ENCODE assay signal across 8 cellular contexts in genomic region chr19:17539288-17540117, GRCh38. TPM values are rescaled to one million over a fixed set of nuclear protein-coding genes. Genes with fewer than 3 reads are reported as not detected.
DNase-seq lines count a peak whose midpoint lies in the region; ATAC-seq and TF ChIP-seq lines count a peak whose summit lies in the region.

No MANE protein-coding gene starts in this region.

- no peaks in the 10 kb centered on the region for H3K36me3 ChIP-seq in GM23338 (ENCODE audit: insufficient read depth)

- 0 out of 2 replicates have a peak, but pooled peaks cover 3% of the 10 kb centered on the region for H3F3A ChIP-seq in GM23338 (replicated peaks; ENCODE audit: low read depth)

- H3K27me3 Mint-ChIP-seq in GM23338 (ENCODE audit: insufficient read depth, low read depth, poor library complexity), result peaks cover 15% of the 10 kb centered on the region
- no peaks in the 10 kb centered on the region for H3K27me3 Mint-ChIP-seq in activated naive CD4-positive, alpha-beta T cell treated with anti-CD3 and anti-CD28 coated beads, Interleukin-2, amount 50 U/mL, for 24 hours

- peak overlapping the region; percentile 90 for H3K4me2 ChIP-seq in GM23338

- no peaks in the 10 kb centered on the region for H3K79me2 ChIP-seq in GM23338 (replicated peaks; ENCODE audit: insufficient read depth)

- peak overlapping the region; percentile 83 for H3K4me3 Mint-ChIP-seq in GM23338
- peak overlapping the region; percentile 88 for H3K4me3 Mint-ChIP-seq in activated naive CD4-positive, alpha-beta T cell treated with anti-CD3 and anti-CD28 coated beads, Interleukin-2, amount 50 U/mL, for 24 hours

- H3K27ac ChIP-seq in GM23338 (ENCODE audit: low read depth), result no peak overlapping the region
- H3K27ac ChIP-seq in substantia nigra (ENCODE audit: low read depth, low read length, poor library complexity, severe bottlenecking), result no peak overlapping the region

- peak; percentile 89 for ATAC-seq in GM23338
- peak; percentile 90 for ATAC-seq in SK-N-SH treated with all-trans-retinoic acid at 6 μM for 48 hours

- no peaks in the 10 kb centered on the region; the same call in 1 of the 2 replicates for H3K4me1 ChIP-seq in GM23338 (ENCODE audit: insufficient read depth)

- H4K20me1 ChIP-seq in GM23338 (replicated peaks; ENCODE audit: insufficient read depth), result no peaks in the 10 kb centered on the region; the same call in 1 of the 2 replicates

- peaks cover 6% of the 10 kb centered on the region; the same call in 1 of the 3 replicates for H3K4me1 Mint-ChIP-seq in GM23338
- peaks cover 21% of the 10 kb centered on the region for H3K4me1 Mint-ChIP-seq in activated naive CD4-positive, alpha-beta T cell treated with anti-CD3 and anti-CD28 coated beads, Interleukin-2, amount 50 U/mL, for 24 hours

- no peaks in the 10 kb centered on the region for H3K9me2 ChIP-seq in GM23338 (ENCODE audit: insufficient read depth)

- peak overlapping the region; percentile 85 for H3K4me3 ChIP-seq in GM23338

- no peak overlapping the region for H3K27ac Mint-ChIP-seq in GM23338
- no peak overlapping the region for H3K27ac Mint-ChIP-seq in activated naive CD4-positive, alpha-beta T cell treated with anti-CD3 and anti-CD28 coated beads, Interleukin-2, amount 50 U/mL, for 24 hours

- H3K36me3 Mint-ChIP-seq in GM23338 (ENCODE audit: low read depth), result no peaks in the 10 kb centered on the region; the same call in 2 of the 3 replicates
- no peaks in the 10 kb centered on the region for H3K36me3 Mint-ChIP-seq in activated naive CD4-positive, alpha-beta T cell treated with anti-CD3 and anti-CD28 coated beads, Interleukin-2, amount 50 U/mL, for 24 hours

- peak; percentile 98 for DNase-seq in CD1c-positive myeloid dendritic cell (ENCODE audit: extremely low spot score)
- DNase-seq in GM23338 (ENCODE audit: low spot score), result peak; percentile 100
- DNase-seq in NCI-H1105 (lab: John Stamatoyannopoulos, UW), result peak; percentile 92
- peak; percentile 90 for DNase-seq in glomerular visceral epithelial cell (ENCODE audit: extremely low spot score)
- DNase-seq in occipital lobe (lab: John Stamatoyannopoulos, UW), result peak; percentile 77
- peak in 43 of 49 donors; percentile 5 to 99 (median 52) for DNase-seq in substantia nigra (lab: John Stamatoyannopoulos, UW)

- no peaks in the 10 kb centered on the region for H3K9me3 Mint-ChIP-seq in GM23338
- no peaks in the 10 kb centered on the region for H3K9me3 Mint-ChIP-seq in activated naive CD4-positive, alpha-beta T cell treated with anti-CD3 and anti-CD28 coated beads, Interleukin-2, amount 50 U/mL, for 24 hours

- peak in 1 of 2 experiments; percentile 67; a peak in 2 of 4 replicates for TF ChIP-seq CTCF in GM23338 (conservative IDR thresholded peaks at IDR 0.05; ENCODE audit: low read depth in 2 of 2)

- peak overlapping the region; percentile 93 for H2AFZ ChIP-seq in GM23338

- peaks cover 18% of the 10 kb centered on the region; the same call in 1 of the 2 replicates for H3K27me3 ChIP-seq in GM23338 (ENCODE audit: insufficient read depth)

TF ChIP-seq in GM23338, 12 proteins besides CTCF, POLR2A, EP300 and RAD21 (continues in another document):
- TF ChIP-seq POLR2AphosphoS5 (IDR thresholded peaks at IDR 0.05; ENCODE audit: low read depth) (peak; percentile 75), JUNB (IDR thresholded peaks at IDR 0.05; ENCODE audit: unreplicated experiment) (no peak)

TF ChIP-seq in SK-N-SH treated with all-trans-retinoic acid at 6 μM for 48 hours, 23 proteins besides CTCF, POLR2A, EP300 and RAD21 (continues in another document):
- TF ChIP-seq TCF4 (CRISPR knock-in tag; IDR thresholded peaks at IDR 0.05; ENCODE audit: borderline replicate concordance), result no peak
- TF ChIP-seq ISL1 (CRISPR knock-in tag; IDR thresholded peaks at IDR 0.05), result no peak
- TF ChIP-seq ZFP3 (CRISPR knock-in tag; IDR thresholded peaks at IDR 0.05), result no peak
- no peak for TF ChIP-seq CSDC2 (CRISPR knock-in tag; IDR thresholded peaks at IDR 0.05)
- no peak for TF ChIP-seq ZNF70 (CRISPR knock-in tag; IDR thresholded peaks at IDR 0.05)
- TF ChIP-seq ZNF565 (CRISPR knock-in tag; conservative IDR thresholded peaks at IDR 0.05; ENCODE audit: low read depth), result no peak
- TF ChIP-seq PPARA (CRISPR knock-in tag; IDR thresholded peaks at IDR 0.05; ENCODE audit: borderline replicate concordance), result no peak
- TF ChIP-seq PATZ1 (CRISPR knock-in tag; IDR thresholded peaks at IDR 0.05; ENCODE audit: borderline replicate concordance), result no peak
- TF ChIP-seq CREB5 (CRISPR knock-in tag; IDR thresholded peaks at IDR 0.05; ENCODE audit: low read depth), result no peak
- TF ChIP-seq ZFP30 (CRISPR knock-in tag; IDR thresholded peaks at IDR 0.05), result no peak
- TF ChIP-seq CSRNP3 (CRISPR knock-in tag; IDR thresholded peaks at IDR 0.05), result no peak
- no peak for TF ChIP-seq RARB (CRISPR knock-in tag; IDR thresholded peaks at IDR 0.05)
- TF ChIP-seq POU6F1 (CRISPR knock-in tag; IDR thresholded peaks at IDR 0.05; ENCODE audit: borderline replicate concordance, low read depth), result no peak

RNA-seq across cellular contexts. Expression of gene COLGALT1, which starts 15.9 kb away (rescaled TPM):
- total RNA-seq in GM23338 (2014; rRNA removed; shearing (Covaris generic)), result 52.0 and 63.4 TPM in 2 replicates
- polyA plus RNA-seq in GM23338 (2016; fragmentation: Nextera tagmentation; extraction: Ambion mirVana), result 16.1 and 18.2 TPM in 2 replicates
- total RNA-seq in occipital lobe, result 20.7 TPM

RNA-seq across cellular contexts. Expression of gene PGLS, which starts 28.1 kb away (rescaled TPM):
- 55.4 and 63.5 TPM in 2 replicates for total RNA-seq in GM23338 (2014; rRNA removed; shearing (Covaris generic))
- polyA plus RNA-seq in GM23338 (2016; fragmentation: Nextera tagmentation; extraction: Ambion mirVana), result 56.9 and 62.2 TPM in 2 replicates
- 36.3 TPM for total RNA-seq in occipital lobe
